1 cellular context compared by ENCODE assay signal in genomic region chr1:59315529-59316433, GRCh38.
TF ChIP-seq lines count a peak whose summit lies in the region.

No MANE protein-coding gene starts in this region.

TF ChIP-seq in HepG2, 621 proteins besides CTCF, POLR2A, EP300 and RAD21 (continued from another document):
- peak; percentile 40; the same call in 1 of the 2 replicates for TF ChIP-seq ARID3A (IDR thresholded peaks at IDR 0.05; ENCODE audit: low read depth, low read length)
- no peak for TF ChIP-seq MTA1 (CRISPR knock-in tag; IDR thresholded peaks at IDR 0.05; ENCODE audit: borderline replicate concordance)
- TF ChIP-seq SOX13 (IDR thresholded peaks at IDR 0.05), result no peak
- TF ChIP-seq SOX13 (CRISPR knock-in tag; conservative IDR thresholded peaks at IDR 0.05 in 1 of 2, IDR thresholded peaks at IDR 0.05 in 1 of 2), result peak in 1 of 2 experiments; percentile 49; a peak in 1 of 4 replicates
- TF ChIP-seq MAFF (IDR thresholded peaks at IDR 0.05; ENCODE audit: low read depth, low read length), result peak; percentile 51
- TF ChIP-seq ARID5B (CRISPR knock-in tag; IDR thresholded peaks at IDR 0.05), result peak; percentile 69
TF ChIP-seq in HepG2: peak in this region for 19.
